In genomic region chr17:74840500-74840899, GRCh38 we compare ENCODE assay signal across 27 cellular contexts. TPM values are rescaled to one million over a fixed set of nuclear protein-coding genes. Genes with fewer than 3 reads are reported as not detected.
DNase-seq lines count a peak whose midpoint lies in the region; ATAC-seq, FAIRE-seq and TF ChIP-seq lines count a peak whose summit lies in the region.
"Had no signal": no experiment of that assay in that cellular context is flagged by ENCODE, and none has a peak within 500 bp of the region (broad histone marks: within the 10 kb centered on the region; RNA-seq: fewer than 3 reads in every experiment).

No MANE protein-coding gene starts in this region.

- DNase-seq in left ventricle myocardium inferior = no peak
- no peak for DNase-seq in left cardiac atrium
- DNase-seq in astrocyte (ENCODE audit: low read depth) = no peak
- no peak for DNase-seq in lower lobe of right lung
- no peak for DNase-seq in tibial nerve (ENCODE audit: low spot score in 2 of 2)
- no peak for DNase-seq in SHP77 treated with DMSO at 0.1 percent for 48 hours (lab: John Stamatoyannopoulos, UW)
- DNase-seq in UCSD-AML1 (lab: John Stamatoyannopoulos, UW; ENCODE audit: unreplicated experiment) = no peak
- no peak for DNase-seq in GOT3 (lab: John Stamatoyannopoulos, UW)
- DNase-seq: activated CD8-positive, alpha-beta T cell treated with anti-CD3 and anti-CD28 coated beads, Interleukin-2, amount 10 ng/mL, durations not matched to agents 7 days and 5 days; activated naive CD4-positive, alpha-beta T cell; activated T-cell treated with anti-CD3 and anti-CD28 coated beads, Interleukin-2, amount 50 U/mL, for 1 hour; effector CD4-positive, alpha-beta T cell; Karpas-422; NCI-H1048; NCI-H1930; NK-92 treated with Interleukin-12 subunit alpha and Interleukin-12 subunit beta, amount 100 ng/mL, for 24 hours; stimulated activated CD4-positive, alpha-beta T cell treated with anti-CD3 and anti-CD28 coated beads, Interleukin-12 subunit alpha, Interleukin-12 subunit beta, amount 100 ng/mL, for 4 hours; T-helper 9 cell had no signal

- TF ChIP-seq EP300 in tibial nerve (IDR thresholded peaks at IDR 0.05) = no peak

- no peak overlapping the region for H3K9ac ChIP-seq in astrocyte (ENCODE audit: low read length)

- peaks cover 10% of the 10 kb centered on the region for H3K4me1 Mint-ChIP-seq in astrocyte (ENCODE audit: low read depth, unreplicated experiment)

- H3K27ac ChIP-seq in left ventricle myocardium inferior (replicated peaks) (peak overlapping the region; percentile 75), astrocyte (ENCODE audit: low read depth, low read length) (no peak overlapping the region), lower lobe of right lung (peak overlapping the region; percentile 57), tibial nerve (peak overlapping the region; percentile 47 to 79 (median 60))

- H3K36me3 ChIP-seq in left ventricle myocardium inferior (peaks cover 6% of the 10 kb centered on the region), astrocyte (ENCODE audit: insufficient read depth, low read length) (no peaks in the 10 kb centered on the region), lower lobe of right lung (peaks cover 15% of the 10 kb centered on the region), tibial nerve (peaks cover 0 to 30% (median 0%) of the 10 kb centered on the region in 3 donors)
- H3K36me3 ChIP-seq: uterus had no signal

- intact Hi-C loops in left ventricle myocardium inferior (cut with micrococcal nuclease) (no loop called here), left cardiac atrium (cut with DNase I) (no loop called here), lower lobe of right lung (cut with DNase I) (no loop called here)

- peaks cover 8% of the 10 kb centered on the region for H3K36me3 Mint-ChIP-seq in astrocyte (ENCODE audit: low read depth, unreplicated experiment)

- H3K4me2 ChIP-seq in astrocyte (ENCODE audit: low read length) = no peak overlapping the region

- peaks cover 10% of the 10 kb centered on the region for H3K27me3 ChIP-seq in left ventricle myocardium inferior (ENCODE audit: low read depth)
- peaks cover 3% of the 10 kb centered on the region for H3K27me3 ChIP-seq in astrocyte (ENCODE audit: insufficient read depth, low read length)
- no peaks in the 10 kb centered on the region for H3K27me3 ChIP-seq in lower lobe of right lung (ENCODE audit: low read depth)
- H3K27me3 ChIP-seq in tibial nerve = peaks cover 0 to 6% of the 10 kb centered on the region in 2 donors
- H3K27me3 ChIP-seq: uterus had no signal

- H3K27ac Mint-ChIP-seq in astrocyte (ENCODE audit: unreplicated experiment) = peak overlapping the region; percentile 58

- no peak overlapping the region for H2AFZ ChIP-seq in astrocyte (ENCODE audit: low read depth, low read length)

- 29 to 51% methylated on average over 4 of the region's 4 CpGs for WGBS in tibial nerve, 2 donors

- no peak for ATAC-seq in left cardiac atrium
- ATAC-seq in lower lobe of right lung = no peak
- ATAC-seq: esophagus mucosa, left colon had no signal

- H3K4me3 ChIP-seq in left ventricle myocardium inferior = no peak overlapping the region
- H3K4me3 ChIP-seq in astrocyte (ENCODE audit: insufficient read depth, low read depth, low read length) = no peak overlapping the region
- no peak overlapping the region for H3K4me3 ChIP-seq in lower lobe of right lung
- H3K4me3 ChIP-seq in tibial nerve = no peak overlapping the region
- H3K4me3 ChIP-seq: gastrocnemius medialis, uterus had no signal

- no peaks in the 10 kb centered on the region for H3K79me2 ChIP-seq in astrocyte (ENCODE audit: insufficient read depth, low read length)

- no peaks in the 10 kb centered on the region for H4K20me1 ChIP-seq in astrocyte (ENCODE audit: insufficient read depth, low read length)

- H3K9me3 ChIP-seq in left ventricle myocardium inferior (replicated peaks) (no peaks in the 10 kb centered on the region), astrocyte (ENCODE audit: insufficient read depth, low read depth, low read length) (no peaks in the 10 kb centered on the region), lower lobe of right lung (no peaks in the 10 kb centered on the region), tibial nerve (no peaks in the 10 kb centered on the region)
- H3K9me3 ChIP-seq: gastrocnemius medialis, uterus had no signal

- FAIRE-seq in astrocyte (lab: Jason Lieb, UNC) = no peak
- FAIRE-seq: A204.1, GM18507, RCC 7860 had no signal

- TF ChIP-seq POLR2A in tibial nerve (IDR thresholded peaks at IDR 0.05) = no peak

- H3K4me1 ChIP-seq in left ventricle myocardium inferior (peaks cover 36% of the 10 kb centered on the region), astrocyte (ENCODE audit: insufficient read depth, low read length) (peaks cover 14% of the 10 kb centered on the region), lower lobe of right lung (peaks cover 22% of the 10 kb centered on the region), tibial nerve (peaks cover 4 to 33% (median 23%) of the 10 kb centered on the region in 4 donors)

- TF ChIP-seq CTCF in left ventricle myocardium inferior (IDR thresholded peaks at IDR 0.05; ENCODE audit: borderline replicate concordance) (no peak), astrocyte (IDR thresholded peaks at IDR 0.05; ENCODE audit: insufficient read depth, low read depth, low read length) (no peak), lower lobe of right lung (IDR thresholded peaks at IDR 0.05) (no peak), tibial nerve (IDR thresholded peaks at IDR 0.05) (no peak)

- H3K27me3 Mint-ChIP-seq in astrocyte (ENCODE audit: low read depth, unreplicated experiment) = peaks cover 16% of the 10 kb centered on the region
- H3K27me3 Mint-ChIP-seq: central memory CD8-positive, alpha-beta T cell had no signal

- no peak overlapping the region for H3K4me3 Mint-ChIP-seq in astrocyte (ENCODE audit: unreplicated experiment)
- H3K4me3 Mint-ChIP-seq: activated CD8-positive, alpha-beta T cell treated with anti-CD3 and anti-CD28 coated beads, Interleukin-2, amount 10 ng/mL, durations not matched to agents 7 days and 5 days; central memory CD8-positive, alpha-beta T cell had no signal

- H3K9me3 Mint-ChIP-seq in astrocyte (ENCODE audit: unreplicated experiment) = no peaks in the 10 kb centered on the region
- H3K9me3 Mint-ChIP-seq: central memory CD8-positive, alpha-beta T cell had no signal

RNA-seq across cellular contexts. Expression of gene GRIN2C, which starts 19.2 kb away (rescaled TPM):
- 0.52 TPM for total RNA-seq in left ventricle myocardium inferior
- 10 to 100 TPM; 25.2 to 38.8 TPM for total RNA-seq in left cardiac atrium
- total RNA-seq in astrocyte = 0.50 and 1.0 TPM in 2 replicates
- 0.83 TPM for total RNA-seq in lower lobe of right lung
- total RNA-seq in tibial nerve = 1 to 10 TPM in 1 of 4 donors, under 1 TPM in 3; 0.22 to 3.6 (median 0.50) TPM
- total RNA-seq: esophagus mucosa had no signal

RNA-seq across cellular contexts. Expression of gene FDXR, which starts 32.3 kb away (rescaled TPM):
- total RNA-seq in left ventricle myocardium inferior (5.7 TPM), left cardiac atrium (1 to 10 TPM; 6.6 to 8.1 TPM), astrocyte (30.8 and 34.2 TPM in 2 replicates), lower lobe of right lung (12.6 TPM), tibial nerve (10 to 100 TPM in 1 of 4 donors, 1 to 10 TPM in 3; 3.9 to 12.1 (median 8.8) TPM)

RNA-seq across cellular contexts. Expression of gene FADS6, which starts 52.9 kb away (rescaled TPM):
- total RNA-seq in left ventricle myocardium inferior (not detected), left cardiac atrium (not detected), astrocyte (not detected in 2 replicates), lower lobe of right lung (not detected), tibial nerve (not detected)
- total RNA-seq: activated CD8-positive, alpha-beta T cell treated with anti-CD3 and anti-CD28 coated beads, Interleukin-2, amount 10 ng/mL, durations not matched to agents 7 days and 5 days; gastrocnemius medialis; HT-29; uterus had no signal

Comparison
In these comparisons a context has a peak if more than half of its experiments do, and no peak if none do; other contexts are left out.
1. RNA of gene GRIN2C, which starts 19.2 kb away (total RNA-seq): 25.2 to 38.8 TPM in left cardiac atrium; 0.50 to 1.0 TPM in astrocyte, 0.83 TPM in lower lobe of right lung (single experiment), 0.22 to 3.6 TPM in tibial nerve and 0.52 TPM in left ventricle myocardium inferior (single experiment); every median in the first group is over 4 times any median in the second.